ENCODE assay signal across 8 cellular contexts in genomic region chr19:18571564-18572344, GRCh38. TPM values are rescaled to one million over a fixed set of nuclear protein-coding genes. Genes with fewer than 3 reads are reported as not detected.
DNase-seq lines count a peak whose midpoint lies in the region; ATAC-seq, FAIRE-seq and TF ChIP-seq lines count a peak whose summit lies in the region.

Gene UBA52 (plus strand): TSS chr19:18571857. CDS start chr19:18573301, 1,444 bp downstream.

- H3K9me1 ChIP-seq in IMR-90 (ENCODE audit: insufficient read depth, low read length) (peaks cover 11% of the 10 kb centered on the region), endothelial cell of umbilical vein (replicated peaks; ENCODE audit: control insufficient read depth, extremely low read depth, insufficient read depth, low read length) (no peaks in the 10 kb centered on the region)

- H2BK5ac ChIP-seq in IMR-90 (ENCODE audit: low read depth, low read length, poor library complexity, severe bottlenecking): peak within 1 kb of the TSS; percentile 51

- peak within 1 kb of the TSS; percentile 28; the same call in 1 of the 2 replicates for H2BK120ac ChIP-seq in IMR-90 (ENCODE audit: low read depth, low read length)

- H3K4me1 ChIP-seq in IMR-90 (ENCODE audit: control insufficient read depth, insufficient read depth, low read length): peaks cover 10% of the 10 kb centered on the region
- H3K4me1 ChIP-seq in endothelial cell of umbilical vein (ENCODE audit: control insufficient read depth, extremely low read depth, insufficient read depth, low read length): peaks cover 16% of the 10 kb centered on the region
- H3K4me1 ChIP-seq in mucosa of descending colon (ENCODE audit: low read depth): peaks cover 12% of the 10 kb centered on the region

- peak; percentile 97 for FAIRE-seq in endothelial cell of umbilical vein (lab: Jason Lieb, UNC)

- peak; percentile 75 for ATAC-seq in GM21526 (IDR thresholded peaks at IDR 0.05; ENCODE audit: low FRiP score, unreplicated experiment)
- ATAC-seq in IMR-90 (ENCODE audit: low read depth): peak; percentile 97
- peak; percentile 99 for ATAC-seq in mucosa of descending colon

- peaks cover 46% of the 10 kb centered on the region for H4K20me1 ChIP-seq in IMR-90 (ENCODE audit: insufficient read depth, low read length)
- no peaks in the 10 kb centered on the region for H4K20me1 ChIP-seq in endothelial cell of umbilical vein (replicated peaks; ENCODE audit: control insufficient read depth, extremely low read depth, insufficient read depth, low read length)

- peak within 1 kb of the TSS; percentile 95 for H3K23ac ChIP-seq in IMR-90 (ENCODE audit: low read depth, low read length)

- H2BK20ac ChIP-seq in IMR-90 (ENCODE audit: low read depth, low read length): peak within 1 kb of the TSS; percentile 36; the same call in 1 of the 2 replicates

- 1% methylated on average over 57 of the region's 75 CpGs; no CpG with 5 or more reads in 1 of the 2 experiments for WGBS in IMR-90 (ENCODE audit: extremely low coverage in 2 of 2, insufficient read length in 1 of 2), 2 experiments

- peak within 1 kb of the TSS; percentile 86 for H3K56ac ChIP-seq in IMR-90 (ENCODE audit: extremely low read depth, insufficient read depth, low read length)

- H3K4me3 ChIP-seq in IMR-90 (ENCODE audit: insufficient read depth, low read depth, low read length) (peak within 1 kb of the TSS; percentile 85), endothelial cell of umbilical vein (replicated peaks in 1 of 3; ENCODE audit: insufficient read depth in 1 of 3, low read depth in 1 of 3, low read length in 3 of 3) (peak within 1 kb of the TSS; percentile 66 to 91 (median 68)), mucosa of descending colon (peak within 1 kb of the TSS; percentile 76)

- H3K36me3 ChIP-seq in IMR-90 (ENCODE audit: control insufficient read depth, insufficient read depth, low read length) (peaks cover 52% of the 10 kb centered on the region), endothelial cell of umbilical vein (ENCODE audit: control insufficient read depth in 2 of 2, extremely low read depth in 1 of 2, insufficient read depth in 2 of 2, low read length in 2 of 2) (peaks cover 9 to 42% of the 10 kb centered on the region in 2 experiments), mucosa of descending colon (ENCODE audit: low read depth) (peaks cover 17% of the 10 kb centered on the region)

- TF ChIP-seq RAD21 in IMR-90 (IDR thresholded peaks at IDR 0.05; ENCODE audit: low read length): no peak

- H3K18ac ChIP-seq in IMR-90 (ENCODE audit: low read depth, low read length): no peak within 1 kb of the TSS

- peak within 1 kb of the TSS; percentile 98 for H2AK9ac ChIP-seq in IMR-90 (replicated peaks; ENCODE audit: low read depth, low read length, poor library complexity)

- H3K14ac ChIP-seq in IMR-90 (replicated peaks; ENCODE audit: low read depth, low read length): peak within 1 kb of the TSS; percentile 93

- CTCF ChIA-PET in IMR-90 (lab: Yijun Ruan, JAX): interaction anchor here (1.5 kb wide), 1 partner anchor 118 kb away, joined by 3 read pairs; no protein-coding TSS in a partner anchor
- CTCF ChIA-PET in endothelial cell of umbilical vein (lab: Charles Lee): interaction anchor here (0.7 to 2.4 kb wide), 14 partner anchors 9 to 277 kb away, joined by 3 to 24 read pairs (median 5); partner anchors contain the start of genes KXD1 and REX1BD

- no peak for TF ChIP-seq CTCF in IMR-90 (conservative IDR thresholded peaks at IDR 0.05; ENCODE audit: low read depth, low read length)
- TF ChIP-seq CTCF in endothelial cell of umbilical vein (IDR thresholded peaks at IDR 0.05; ENCODE audit: extremely low read depth in 1 of 2, insufficient read depth in 1 of 2, low read depth in 1 of 2, low read length in 2 of 2): no peak
- no peak for TF ChIP-seq CTCF in mucosa of descending colon (IDR thresholded peaks at IDR 0.05)

- H2AFZ ChIP-seq in IMR-90 (replicated peaks; ENCODE audit: low read length, poor library complexity): peak within 1 kb of the TSS; percentile 95
- H2AFZ ChIP-seq in endothelial cell of umbilical vein (ENCODE audit: low read depth, low read length): peak within 1 kb of the TSS; percentile 53

- in situ Hi-C loops in IMR-90 (cut with MboI; ENCODE audit: low sequenced_read_pairs): loop anchor here (10.0 kb wide), 1 partner anchor 117 kb away; no protein-coding TSS in a partner anchor

- H3K4ac ChIP-seq in IMR-90 (ENCODE audit: low read depth, low read length): peak within 1 kb of the TSS; percentile 84

- H3K9ac ChIP-seq in IMR-90 (ENCODE audit: low read depth, low read length) (peak within 1 kb of the TSS; percentile 91), endothelial cell of umbilical vein (replicated peaks; ENCODE audit: extremely low read depth, insufficient read depth, low read length) (peak within 1 kb of the TSS; percentile 76)

- H2AK5ac ChIP-seq in IMR-90 (ENCODE audit: low read depth, low read length): peak within 1 kb of the TSS; percentile 94

- dilution Hi-C loops in IMR-90 (cut with HindIII; ENCODE audit: low sequenced_read_pairs, unreplicated experiment) (no loop called here), endothelial cell of umbilical vein (cut with MboI; ENCODE audit: extremely low pct_ligation_motif_present, low sequenced_read_pairs) (no loop called here)

- peak; percentile 100 for DNase-seq in DMS 273 (lab: John Stamatoyannopoulos, UW; ENCODE audit: unreplicated experiment)
- DNase-seq in IMR-90: peak; percentile 96
- peak; percentile 99 for DNase-seq in OCI-M1 (lab: John Stamatoyannopoulos, UW)
- DNase-seq in activated T-cell treated with anti-CD3 and anti-CD28 coated beads for 24 hours (ENCODE audit: low read depth): peak; percentile 99
- DNase-seq in endothelial cell of umbilical vein (ENCODE audit: low read depth, low spot score): peak; percentile 98
- peak; percentile 99 to 100 (median 99) for DNase-seq in mucosa of descending colon
- DNase-seq in stimulated activated CD8-positive, alpha-beta memory T cell treated with anti-CD3 and anti-CD28 coated beads, Interleukin-4, amount 100 ng/mL, for 24 hours (ENCODE audit: low read depth): peak; percentile 99

- H3K4me2 ChIP-seq in IMR-90 (ENCODE audit: low read depth, low read length): peak within 1 kb of the TSS; percentile 97
- peak within 1 kb of the TSS; percentile 74 for H3K4me2 ChIP-seq in endothelial cell of umbilical vein (ENCODE audit: insufficient read depth, low read length)

- no peaks in the 10 kb centered on the region for H3K27me3 ChIP-seq in IMR-90 (ENCODE audit: control insufficient read depth, insufficient read depth, low read length)
- H3K27me3 ChIP-seq in endothelial cell of umbilical vein (ENCODE audit: control insufficient read depth in 2 of 2, insufficient read depth in 2 of 2, low read length in 2 of 2): no peaks in the 10 kb centered on the region

- peak within 1 kb of the TSS; percentile 71 to 81; a peak in 3 of 4 replicates for H4K8ac ChIP-seq in IMR-90 (ENCODE audit: low read depth in 2 of 2, low read length in 2 of 2)

- H2BK15ac ChIP-seq in IMR-90 (ENCODE audit: low read depth, low read length): peak within 1 kb of the TSS; percentile 49; the same call in 1 of the 3 replicates

- H3K27ac ChIP-seq in IMR-90 (ENCODE audit: insufficient read depth, low read length) (peak within 1 kb of the TSS; percentile 65), endothelial cell of umbilical vein (ENCODE audit: insufficient read depth, low read depth, low read length) (peak within 1 kb of the TSS; percentile 60)

- H4K91ac ChIP-seq in IMR-90 (ENCODE audit: insufficient read depth, low read depth, low read length): peak within 1 kb of the TSS; percentile 82

- H3K79me2 ChIP-seq in endothelial cell of umbilical vein (ENCODE audit: control insufficient read depth, insufficient read depth, low read length): peaks cover 24% of the 10 kb centered on the region

- H3K9me3 ChIP-seq in IMR-90 (ENCODE audit: control insufficient read depth, insufficient read depth, low read length) (no peaks in the 10 kb centered on the region), endothelial cell of umbilical vein (replicated peaks; ENCODE audit: control insufficient read depth, insufficient read depth, low read length) (no peaks in the 10 kb centered on the region), mucosa of descending colon (no peaks in the 10 kb centered on the region)

- peak; percentile 96 for TF ChIP-seq POLR2A in IMR-90 (IDR thresholded peaks at IDR 0.05; ENCODE audit: low read depth, low read length)
- peak; percentile 92 for TF ChIP-seq POLR2A in endothelial cell of umbilical vein (IDR thresholded peaks at IDR 0.05; ENCODE audit: low read depth, low read length)

- POLR2A ChIA-PET in IMR-90 (lab: Charles Lee; ENCODE audit: unreplicated experiment) (interaction anchor here (0.6 to 1.0 kb wide), 4 partner anchors 9 to 215 kb away, joined by 3 to 5 read pairs (median 4); no protein-coding TSS in a partner anchor), endothelial cell of umbilical vein (lab: Charles Lee) (interaction anchor here (0.7 to 1.2 kb wide), 5 partner anchors 14 to 50 kb away, joined by 3 to 5 read pairs (median 3); partner anchors contain the start of genes ELL, KXD1 and REX1BD)

- peak within 1 kb of the TSS; percentile 23 for H4K5ac ChIP-seq in IMR-90 (ENCODE audit: low read depth, low read length)

- peaks cover 18 to 44% of the 10 kb centered on the region in 2 experiments; a peak in 3 of 4 replicates for H3K79me1 ChIP-seq in IMR-90 (ENCODE audit: low read depth in 1 of 2, low read length in 2 of 2)

- BruUV-seq in IMR-90 (replicated peaks; lab: Mats Ljungman, UMichigan): no TSS peak
- TSS peak; percentile 51 for BruUV-seq in endothelial cell of umbilical vein (replicated peaks; lab: Mats Ljungman, UMichigan)

- intact Hi-C loops in IMR-90 (cut with micrococcal nuclease): loop anchor here (1.0 to 5.0 kb wide), 3 partner anchors 104 to 276 kb away; no protein-coding TSS in a partner anchor
- intact Hi-C loops in endothelial cell of umbilical vein (cut with micrococcal nuclease): loop anchor here (1.0 to 5.0 kb wide), 6 partner anchors 9 to 99 kb away; partner anchors contain the start of genes ELL, FKBP8, KXD1 and REX1BD
- intact Hi-C loops in mucosa of descending colon (cut with DNase I, micrococcal nuclease): loop anchor here in 1 of 2 donors (10.0 kb wide), 1 partner anchor 127 kb away; no protein-coding TSS in a partner anchor

RNA-seq across cellular contexts. Expression of gene UBA52, which starts in this region (rescaled TPM):
- 1,030 and 1,144 TPM in 2 replicates for total RNA-seq in IMR-90 (2012; rRNA removed)
- 2,778 and 3,008 TPM in 2 replicates for polyA plus RNA-seq in IMR-90 (2012; rRNA removed)
- 3,160 and 3,447 TPM in 2 replicates for polyA plus RNA-seq in IMR-90 (2012; cell fraction: cytosol; rRNA removed)
- polyA plus RNA-seq in IMR-90 (2012; cell fraction: nucleus; rRNA removed; ENCODE audit: low replicate concordance): 792 and 822 TPM in 2 replicates
- total RNA-seq in endothelial cell of umbilical vein: 1,218 and 1,221 TPM in 2 replicates
- 3,506 and 3,571 TPM in 2 replicates for polyA plus RNA-seq in endothelial cell of umbilical vein
- polyA plus RNA-seq in endothelial cell of umbilical vein (2011; cell fraction: cytosol; rRNA removed): 2,771 and 2,866 TPM in 2 replicates
- 575 and 662 TPM in 2 replicates for polyA plus RNA-seq in endothelial cell of umbilical vein (2011; cell fraction: nucleus; rRNA removed)
- 2,341 and 2,861 TPM in 2 replicates for polyA plus RNA-seq in endothelial cell of umbilical vein (2012)
- 1,836 and 1,951 TPM in 2 replicates for polyA minus RNA-seq in endothelial cell of umbilical vein
- polyA minus RNA-seq in endothelial cell of umbilical vein (2011; cell fraction: cytosol; rRNA and poly(A)+ RNA removed): 681 TPM
- polyA minus RNA-seq in endothelial cell of umbilical vein (2011; cell fraction: nucleus; rRNA and poly(A)+ RNA removed): 118 and 161 TPM in 2 replicates
- 100 to 1,000 TPM; 771 to 910 (median 811) TPM for total RNA-seq in mucosa of descending colon

Comparison
In these comparisons a context has a peak if more than half of its experiments do, and no peak if none do; other contexts are left out.
1. Peak in every context shown above with its lines: DNase-seq, ATAC-seq, H3K4me3 ChIP-seq and H3K27ac ChIP-seq.